In the genomic region with DNA sequence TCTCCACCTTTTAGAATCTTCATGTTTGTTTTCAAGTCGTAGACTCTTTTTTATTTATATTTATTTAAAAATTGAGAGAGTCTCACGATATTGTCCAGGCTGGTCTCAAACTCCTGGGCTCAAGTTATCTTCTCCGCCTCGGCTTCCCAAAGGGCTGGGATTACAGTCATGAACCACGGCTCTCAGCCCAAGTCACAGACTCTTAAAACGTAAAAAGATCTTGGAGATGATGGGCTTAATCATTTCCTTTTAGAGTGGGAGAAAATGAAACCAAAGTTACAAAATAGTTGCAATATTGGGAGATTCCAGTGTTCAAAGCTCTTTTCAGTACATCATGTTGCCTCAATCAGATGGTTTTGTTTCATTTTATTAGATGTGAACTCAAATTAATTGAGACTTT, we compare ENCODE assay signal across 22 cellular contexts.
A peak's percentile ranks its signal among the peaks of the same experiment; 100 is the strongest.
DNase-seq lines count a peak whose midpoint lies in the region; ATAC-seq, FAIRE-seq and TF ChIP-seq lines count a peak whose summit lies in the region.
"Had no signal": no experiment of that assay in that cellular context is flagged by ENCODE, and none has a peak within 500 bp of the region (broad histone marks: within the 10 kb centered on the region; RNA-seq: fewer than 3 reads in every experiment).

No MANE protein-coding gene starts in this region.

- peaks cover 10% of the 10 kb centered on the region; the same call in 1 of the 2 replicates for H3K4me1 ChIP-seq in GM23248 (ENCODE audit: insufficient read depth)
- H3K4me1 ChIP-seq in K562 (replicated peaks in 1 of 2; ENCODE audit: control insufficient read depth in 2 of 2, insufficient read depth in 2 of 2, low read length in 2 of 2): peaks cover 4 to 5% of the 10 kb centered on the region in 2 experiments; a peak in 4 of 5 replicates
- H3K4me1 ChIP-seq in liver (ENCODE audit: control insufficient read depth in 4 of 4, insufficient read depth in 4 of 4, low read length in 3 of 4): peaks cover 0 to 8% (median 4%) of the 10 kb centered on the region in 4 donors
- H3K4me1 ChIP-seq: SJCRH30 had no signal

- no peaks in the 10 kb centered on the region for H3K79me2 ChIP-seq in GM23248 (ENCODE audit: insufficient read depth)
- no peaks in the 10 kb centered on the region for H3K79me2 ChIP-seq in K562 (ENCODE audit: control insufficient read depth, insufficient read depth, low read length)

- peak; percentile 14 for DNase-seq in AG08395 (ENCODE audit: low spot score)
- peak; percentile 67 for DNase-seq in GM23248
- DNase-seq in K562 (ENCODE audit: extremely low read depth in 1 of 4, low spot score in 3 of 4): no peak
- no peak for DNase-seq in dermis blood vessel endothelial cell
- no peak for DNase-seq in HuH-7 (ENCODE audit: low spot score)
- no peak for DNase-seq in nucleus accumbens (lab: John Stamatoyannopoulos, UW)
- DNase-seq in stimulated activated naive CD4-positive, alpha-beta T cell treated with Interleukin-2 at 50 U/mL for 16 hours (lab: John Stamatoyannopoulos, UW): no peak
- DNase-seq: activated B cell treated with CpG ODN at 0.5 μM for 24 hours; activated CD8-positive, alpha-beta memory T cell treated with anti-CD3 and anti-CD28 coated beads for 24 hours; activated naive CD4-positive, alpha-beta T cell treated with anti-CD3 and anti-CD28 coated beads, Interleukin-2, amount 50 U/mL, for 16 hours; activated T-cell treated with anti-CD3 and anti-CD28 coated beads, Interleukin-2, amount 50 U/mL, for 48 hours; cortex of kidney; DMS79 treated with DMSO at 0.1 percent for 48 hours; midbrain; NCI-H1436; NCI-H526 treated with DMSO at 0.1 percent for 48 hours; nephron progenitor cell; psoas muscle; SJCRH30; stimulated activated CD4-positive, alpha-beta T cell treated with anti-CD3 and anti-CD28 coated beads, Interleukin-12 subunit alpha, Interleukin-12 subunit beta, amount 100 ng/mL, for 4 hours; stimulated activated CD8-positive, alpha-beta memory T cell treated with anti-CD3 and anti-CD28 coated beads, Interleukin-4, amount 100 ng/mL, for 48 hours had no signal

- H3K9me1 ChIP-seq in K562 (ENCODE audit: control insufficient read depth, insufficient read depth, low read length): no peaks in the 10 kb centered on the region

- H3K9ac ChIP-seq in GM23248 (peak overlapping the region; percentile 48), K562 (ENCODE audit: insufficient read depth in 1 of 2, low read depth in 2 of 2, low read length in 2 of 2) (no peak overlapping the region), liver (ENCODE audit: low read depth in 1 of 2, low read length in 2 of 2) (no peak overlapping the region)

- H4K20me1 ChIP-seq in GM23248 (ENCODE audit: insufficient read depth): no peaks in the 10 kb centered on the region
- no peaks in the 10 kb centered on the region for H4K20me1 ChIP-seq in K562 (replicated peaks; ENCODE audit: control insufficient read depth, insufficient read depth, low read length)

- no peak for TF ChIP-seq RAD21 in K562 (CRISPR knock-in tag; conservative IDR thresholded peaks at IDR 0.05 in 1 of 2, IDR thresholded peaks at IDR 0.05 in 1 of 2)
- TF ChIP-seq RAD21 in liver (IDR thresholded peaks at IDR 0.05): no peak

- intact Hi-C loops in K562 (cut with micrococcal nuclease): no loop called here

- H3K36me3 ChIP-seq in GM23248 (ENCODE audit: low read depth) (no peaks in the 10 kb centered on the region), K562 (ENCODE audit: control insufficient read depth, insufficient read depth, low read length) (no peaks in the 10 kb centered on the region), liver (ENCODE audit: control insufficient read depth in 4 of 4, insufficient read depth in 3 of 4, low read depth in 1 of 4, low read length in 3 of 4) (no peaks in the 10 kb centered on the region)
- H3K36me3 ChIP-seq: SJCRH30 had no signal

- no peaks in the 10 kb centered on the region for H3K9me2 ChIP-seq in GM23248 (ENCODE audit: insufficient read depth)

- H3K27ac ChIP-seq in GM23248 (0 out of 2 replicates have a peak overlapping the region, but pooled peaks have one; percentile 23), K562 (ENCODE audit: extremely low read depth, low read depth, low read length) (no peak overlapping the region), liver (ENCODE audit: low read depth in 1 of 2, low read length in 2 of 2) (peak overlapping the region; percentile 69 to 73)
- H3K27ac ChIP-seq: psoas muscle, SJCRH30 had no signal

- TF ChIP-seq EP300 in K562 (IDR thresholded peaks at IDR 0.05; ENCODE audit: low read length): no peak

- in situ Hi-C loops in GM23248 (cut with MboI) (no loop called here), K562 (cut with MboI) (no loop called here)

- TF ChIP-seq CTCF in K562 (IDR thresholded peaks at IDR 0.05 in 2 of 3, conservative IDR thresholded peaks at IDR 0.05 in 1 of 3; ENCODE audit: insufficient read depth in 2 of 3, low read depth in 1 of 3, low read length in 3 of 3) (no peak), liver (IDR thresholded peaks at IDR 0.05; ENCODE audit: low read depth, low read length, missing input control) (no peak)

- peak overlapping the region; percentile 81 for H3K4me2 ChIP-seq in GM23248 (ENCODE audit: unreplicated experiment)
- H3K4me2 ChIP-seq in K562 (ENCODE audit: insufficient read depth, low read length): no peak overlapping the region

- CTCF ChIA-PET in K562 (lab: Yijun Ruan, JAX; ENCODE audit: low intra/inter-chr PET ratio): no interaction called here

- no TSS peak for BruUV-seq in K562 (replicated peaks; lab: Mats Ljungman, UMichigan)

- 38 to 42% methylated on average over 6 of the region's 6 CpGs for WGBS in GM23248 (ENCODE audit: low coverage in 1 of 2, low lambda C conversion rate in 2 of 2, missing lambda C conversion rate in 2 of 2), 2 experiments
- 39% methylated on average over 6 of the region's 6 CpGs for WGBS in K562 (ENCODE audit: insufficient coverage, low coverage, missing lambda C conversion rate)
- WGBS in liver: 72% methylated on average over 6 of the region's 6 CpGs

- H3K4me3 ChIP-seq in GM23248 (peak overlapping the region; percentile 60), K562 (no peak overlapping the region), liver (ENCODE audit: low read depth in 1 of 3, low read length in 3 of 3) (no peak overlapping the region)
- H3K4me3 ChIP-seq: psoas muscle, SJCRH30 had no signal

- ATAC-seq in K562: no peak

- 0 out of 2 replicates have a peak, but pooled peaks cover 9% of the 10 kb centered on the region for H3F3A ChIP-seq in GM23248 (ENCODE audit: insufficient read depth)

- H3K9me3 ChIP-seq in GM23248 (ENCODE audit: low read depth) (no peaks in the 10 kb centered on the region), K562 (replicated peaks; ENCODE audit: control insufficient read depth, insufficient read depth, low read depth, low read length) (no peaks in the 10 kb centered on the region), liver (ENCODE audit: control insufficient read depth in 4 of 4, low read length in 3 of 4) (no peaks in the 10 kb centered on the region)
- H3K9me3 ChIP-seq: psoas muscle, SJCRH30 had no signal

- H3K27me3 ChIP-seq in GM23248 (replicated peaks; ENCODE audit: insufficient read depth) (no peaks in the 10 kb centered on the region), K562 (ENCODE audit: control insufficient read depth in 2 of 2, insufficient read depth in 2 of 2, low read length in 2 of 2) (no peaks in the 10 kb centered on the region), liver (ENCODE audit: control insufficient read depth in 4 of 4, insufficient read depth in 4 of 4, low read length in 3 of 4) (no peaks in the 10 kb centered on the region)
- H3K27me3 ChIP-seq: SJCRH30 had no signal

- FAIRE-seq in K562 (lab: Jason Lieb, UNC): no peak

- POLR2A ChIA-PET in K562 (lab: Yijun Ruan, JAX): interaction anchor here (1.8 kb wide), 1 partner anchor 10 kb away, joined by 5 read pairs; no protein-coding TSS in a partner anchor

- no peak for TF ChIP-seq POLR2A in K562 (conservative IDR thresholded peaks at IDR 0.05)

- H2AFZ ChIP-seq in GM23248 (peak overlapping the region; percentile 87), K562 (ENCODE audit: low read depth, low read length) (peak overlapping the region; percentile 67)

TF ChIP-seq in K562, 482 proteins besides CTCF, POLR2A, EP300 and RAD21 (continues in another document):
- TF ChIP-seq ZNF282 (CRISPR knock-in tag; IDR thresholded peaks at IDR 0.05) (no peak), HDAC1 (IDR thresholded peaks at IDR 0.05) (no peak), ZNF551 (CRISPR knock-in tag; IDR thresholded peaks at IDR 0.05) (no peak), ZFP30 (CRISPR knock-in tag; IDR thresholded peaks at IDR 0.05; ENCODE audit: borderline replicate concordance) (no peak)

TF ChIP-seq in liver, 16 proteins besides CTCF, POLR2A, EP300 and RAD21 (continues in another document):
- TF ChIP-seq RXRA (IDR thresholded peaks at IDR 0.05) (no peak), SP1 (IDR thresholded peaks at IDR 0.05) (no peak)
- TF ChIP-seq, protein P1, sequence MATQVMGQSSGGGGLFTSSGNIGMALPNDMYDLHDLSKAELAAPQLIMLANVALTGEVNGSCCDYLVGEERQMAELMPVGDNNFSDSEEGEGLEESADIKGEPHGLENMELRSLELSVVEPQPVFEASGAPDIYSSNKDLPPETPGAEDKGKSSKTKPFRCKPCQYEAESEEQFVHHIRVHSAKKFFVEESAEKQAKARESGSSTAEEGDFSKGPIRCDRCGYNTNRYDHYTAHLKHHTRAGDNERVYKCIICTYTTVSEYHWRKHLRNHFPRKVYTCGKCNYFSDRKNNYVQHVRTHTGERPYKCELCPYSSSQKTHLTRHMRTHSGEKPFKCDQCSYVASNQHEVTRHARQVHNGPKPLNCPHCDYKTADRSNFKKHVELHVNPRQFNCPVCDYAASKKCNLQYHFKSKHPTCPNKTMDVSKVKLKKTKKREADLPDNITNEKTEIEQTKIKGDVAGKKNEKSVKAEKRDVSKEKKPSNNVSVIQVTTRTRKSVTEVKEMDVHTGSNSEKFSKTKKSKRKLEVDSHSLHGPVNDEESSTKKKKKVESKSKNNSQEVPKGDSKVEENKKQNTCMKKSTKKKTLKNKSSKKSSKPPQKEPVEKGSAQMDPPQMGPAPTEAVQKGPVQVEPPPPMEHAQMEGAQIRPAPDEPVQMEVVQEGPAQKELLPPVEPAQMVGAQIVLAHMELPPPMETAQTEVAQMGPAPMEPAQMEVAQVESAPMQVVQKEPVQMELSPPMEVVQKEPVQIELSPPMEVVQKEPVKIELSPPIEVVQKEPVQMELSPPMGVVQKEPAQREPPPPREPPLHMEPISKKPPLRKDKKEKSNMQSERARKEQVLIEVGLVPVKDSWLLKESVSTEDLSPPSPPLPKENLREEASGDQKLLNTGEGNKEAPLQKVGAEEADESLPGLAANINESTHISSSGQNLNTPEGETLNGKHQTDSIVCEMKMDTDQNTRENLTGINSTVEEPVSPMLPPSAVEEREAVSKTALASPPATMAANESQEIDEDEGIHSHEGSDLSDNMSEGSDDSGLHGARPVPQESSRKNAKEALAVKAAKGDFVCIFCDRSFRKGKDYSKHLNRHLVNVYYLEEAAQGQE (IDR thresholded peaks at IDR 0.05): no peak

Comparison
In these comparisons a context has a peak if more than half of its experiments do, and no peak if none do; other contexts are left out.
1. DNase-seq: peak in AG08395 (single experiment) and GM23248 (single experiment); none in K562 (0 of 4), dermis blood vessel endothelial cell (single experiment), HuH-7 (single experiment), nucleus accumbens (0 of 56) and stimulated activated naive CD4-positive, alpha-beta T cell treated with Interleukin-2 at 50 U/mL for 16 hours (single experiment).